In genomic region chr14:24075485-24076301, GRCh38 we compare ENCODE assay signal across 1 cellular context.
TF ChIP-seq lines count a peak whose summit lies in the region.

No MANE protein-coding gene starts in this region.

TF ChIP-seq in H1, 55 proteins besides CTCF, POLR2A, EP300 and RAD21:
- TF ChIP-seq POU5F1 (IDR thresholded peaks at IDR 0.05; ENCODE audit: low read depth, low read length) (no peak), RBBP5 (IDR thresholded peaks at IDR 0.05; ENCODE audit: borderline replicate concordance, low read depth, low read length) (no peak), GTF2F1 (IDR thresholded peaks at IDR 0.05; ENCODE audit: borderline replicate concordance, low read depth, low read length) (no peak), SAP30 (IDR thresholded peaks at IDR 0.05; ENCODE audit: insufficient read depth, insufficient replicate concordance, low read length) (no peak), TCF12 (IDR thresholded peaks at IDR 0.05; ENCODE audit: low read depth, low read length) (no peak), CHD2 (IDR thresholded peaks at IDR 0.05; ENCODE audit: low read length) (no peak), ZNF274 (IDR thresholded peaks at IDR 0.05; ENCODE audit: borderline replicate concordance, extremely low read depth, low read length) (no peak), SP4 (IDR thresholded peaks at IDR 0.05; ENCODE audit: low read length) (no peak), SIRT6 (IDR thresholded peaks at IDR 0.05; ENCODE audit: low read length) (no peak), YY1 (IDR thresholded peaks at IDR 0.05; ENCODE audit: low read depth, low read length) (no peak), SIX5 (IDR thresholded peaks at IDR 0.05; ENCODE audit: low read depth, low read length) (no peak), EZH2 (IDR thresholded peaks at IDR 0.05; ENCODE audit: low read depth, low read length, severe bottlenecking) (no peak), BRCA1 (IDR thresholded peaks at IDR 0.05; ENCODE audit: low read depth, low read length) (no peak), SRF (IDR thresholded peaks at IDR 0.05; ENCODE audit: low read depth, low read length) (no peak), RFX5 (IDR thresholded peaks at IDR 0.05; ENCODE audit: borderline replicate concordance, low read depth, low read length) (no peak), CHD1 (IDR thresholded peaks at IDR 0.05; ENCODE audit: low read depth, low read length) (no peak)
- TF ChIP-seq, protein P1, sequence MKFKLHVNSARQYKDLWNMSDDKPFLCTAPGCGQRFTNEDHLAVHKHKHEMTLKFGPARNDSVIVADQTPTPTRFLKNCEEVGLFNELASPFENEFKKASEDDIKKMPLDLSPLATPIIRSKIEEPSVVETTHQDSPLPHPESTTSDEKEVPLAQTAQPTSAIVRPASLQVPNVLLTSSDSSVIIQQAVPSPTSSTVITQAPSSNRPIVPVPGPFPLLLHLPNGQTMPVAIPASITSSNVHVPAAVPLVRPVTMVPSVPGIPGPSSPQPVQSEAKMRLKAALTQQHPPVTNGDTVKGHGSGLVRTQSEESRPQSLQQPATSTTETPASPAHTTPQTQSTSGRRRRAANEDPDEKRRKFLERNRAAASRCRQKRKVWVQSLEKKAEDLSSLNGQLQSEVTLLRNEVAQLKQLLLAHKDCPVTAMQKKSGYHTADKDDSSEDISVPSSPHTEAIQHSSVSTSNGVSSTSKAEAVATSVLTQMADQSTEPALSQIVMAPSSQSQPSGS (IDR thresholded peaks at IDR 0.05; ENCODE audit: low read length), result no peak
- TF ChIP-seq, protein P2, sequence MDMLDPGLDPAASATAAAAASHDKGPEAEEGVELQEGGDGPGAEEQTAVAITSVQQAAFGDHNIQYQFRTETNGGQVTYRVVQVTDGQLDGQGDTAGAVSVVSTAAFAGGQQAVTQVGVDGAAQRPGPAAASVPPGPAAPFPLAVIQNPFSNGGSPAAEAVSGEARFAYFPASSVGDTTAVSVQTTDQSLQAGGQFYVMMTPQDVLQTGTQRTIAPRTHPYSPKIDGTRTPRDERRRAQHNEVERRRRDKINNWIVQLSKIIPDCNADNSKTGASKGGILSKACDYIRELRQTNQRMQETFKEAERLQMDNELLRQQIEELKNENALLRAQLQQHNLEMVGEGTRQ (IDR thresholded peaks at IDR 0.05; ENCODE audit: low read length), result no peak
- TF ChIP-seq, protein P3, sequence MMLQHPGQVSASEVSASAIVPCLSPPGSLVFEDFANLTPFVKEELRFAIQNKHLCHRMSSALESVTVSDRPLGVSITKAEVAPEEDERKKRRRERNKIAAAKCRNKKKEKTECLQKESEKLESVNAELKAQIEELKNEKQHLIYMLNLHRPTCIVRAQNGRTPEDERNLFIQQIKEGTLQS (IDR thresholded peaks at IDR 0.05; ENCODE audit: insufficient read depth, low read depth, low read length), result no peak
